ENCODE assay signal across 17 cellular contexts in genomic region chr2:1995584-1995983, GRCh38.
DNase-seq lines count a peak whose midpoint lies in the region; ATAC-seq and TF ChIP-seq lines count a peak whose summit lies in the region.
"Had no signal": no experiment of that assay in that cellular context is flagged by ENCODE, and none has a peak within 500 bp of the region (broad histone marks: within the 10 kb centered on the region; RNA-seq: fewer than 3 reads in every experiment).

No MANE protein-coding gene starts in this region.

- ATAC-seq in HG02885 (IDR thresholded peaks at IDR 0.05; ENCODE audit: poor library complexity, unreplicated experiment): no peak
- ATAC-seq in CD8-positive, alpha-beta T cell: no peak
- ATAC-seq: left colon had no signal

- peak overlapping the region; percentile 69 for H2AK5ac ChIP-seq in mesenchymal stem cell (ENCODE audit: low read length, severe bottlenecking)

- intact Hi-C loops in CD8-positive, alpha-beta T cell (cut with DNase I, micrococcal nuclease): no loop called here

- H3K9me3 ChIP-seq in mesenchymal stem cell (ENCODE audit: control insufficient read depth, low read length): no peaks in the 10 kb centered on the region
- no peaks in the 10 kb centered on the region for H3K9me3 ChIP-seq in CD8-positive, alpha-beta T cell (ENCODE audit: low read length)
- H3K9me3 ChIP-seq: adrenal gland, esophagus muscularis mucosa, neutrophil, SJCRH30, spleen had no signal

- H3K27me3 Mint-ChIP-seq in activated naive CD4-positive, alpha-beta T cell treated with anti-CD3 and anti-CD28 coated beads, Interleukin-2, amount 50 U/mL, for 24 hours: peaks cover 23% of the 10 kb centered on the region
- H3K27me3 Mint-ChIP-seq in activated naive CD8-positive, alpha-beta T cell treated with anti-CD3 and anti-CD28 coated beads for 36 hours: peaks cover 61% of the 10 kb centered on the region
- H3K27me3 Mint-ChIP-seq in CD8-positive, alpha-beta T cell (ENCODE audit: low read depth): peaks cover 38% of the 10 kb centered on the region

- peaks cover 46% of the 10 kb centered on the region for H3K4me1 Mint-ChIP-seq in activated naive CD4-positive, alpha-beta T cell treated with anti-CD3 and anti-CD28 coated beads, Interleukin-2, amount 50 U/mL, for 24 hours
- H3K4me1 Mint-ChIP-seq in activated naive CD8-positive, alpha-beta T cell treated with anti-CD3 and anti-CD28 coated beads for 36 hours: peaks cover 23% of the 10 kb centered on the region
- peaks cover 19% of the 10 kb centered on the region for H3K4me1 Mint-ChIP-seq in CD8-positive, alpha-beta T cell (ENCODE audit: low read depth)

- no peak overlapping the region for H2BK5ac ChIP-seq in mesenchymal stem cell (ENCODE audit: low read depth, low read length, poor library complexity, severe bottlenecking)

- no peaks in the 10 kb centered on the region for H3K36me3 ChIP-seq in mesenchymal stem cell (ENCODE audit: control insufficient read depth in 1 of 2, insufficient read depth in 2 of 2, low read depth in 1 of 2, low read length in 2 of 2)
- no peaks in the 10 kb centered on the region for H3K36me3 ChIP-seq in CD8-positive, alpha-beta T cell (ENCODE audit: insufficient read depth, low read length)
- H3K36me3 ChIP-seq: adrenal gland, esophagus muscularis mucosa, neutrophil, SJCRH30, spleen had no signal

- POLR2A ChIA-PET in CD8-positive, alpha-beta T cell (lab: Charles Lee): no interaction called here

- no peaks in the 10 kb centered on the region for H3K79me1 ChIP-seq in mesenchymal stem cell (replicated peaks; ENCODE audit: low read length, poor library complexity, severe bottlenecking)

- no peak overlapping the region for H4K91ac ChIP-seq in mesenchymal stem cell (ENCODE audit: low read length)

- CTCF ChIA-PET in CD8-positive, alpha-beta T cell (lab: Charles Lee): no interaction called here

- no peak overlapping the region for H3K4me3 ChIP-seq in mesenchymal stem cell (ENCODE audit: insufficient read depth in 1 of 2, low read depth in 1 of 2, low read length in 2 of 2)
- H3K4me3 ChIP-seq in CD8-positive, alpha-beta T cell (ENCODE audit: low read depth, low read length): no peak overlapping the region
- H3K4me3 ChIP-seq: adrenal gland, esophagus muscularis mucosa, SJCRH30, spleen had no signal

- H2BK120ac ChIP-seq in mesenchymal stem cell (ENCODE audit: low read depth, low read length): no peak overlapping the region

- H3K18ac ChIP-seq in mesenchymal stem cell (ENCODE audit: low read depth in 1 of 2, low read length in 2 of 2): no peak overlapping the region

- no peak for TF ChIP-seq CTCF in CD8-positive, alpha-beta T cell (IDR thresholded peaks at IDR 0.05)

- no peak overlapping the region for H4K8ac ChIP-seq in mesenchymal stem cell (ENCODE audit: low read length)

- H3K23ac ChIP-seq in mesenchymal stem cell (ENCODE audit: low read length in 2 of 2): no peak overlapping the region

- H3K27ac Mint-ChIP-seq in activated naive CD4-positive, alpha-beta T cell treated with anti-CD3 and anti-CD28 coated beads, Interleukin-2, amount 50 U/mL, for 24 hours: no peak overlapping the region
- H3K27ac Mint-ChIP-seq in activated naive CD8-positive, alpha-beta T cell treated with anti-CD3 and anti-CD28 coated beads for 36 hours: peak overlapping the region; percentile 0
- no peak overlapping the region for H3K27ac Mint-ChIP-seq in CD8-positive, alpha-beta T cell

- no peaks in the 10 kb centered on the region for H3K9me3 Mint-ChIP-seq in activated naive CD4-positive, alpha-beta T cell treated with anti-CD3 and anti-CD28 coated beads, Interleukin-2, amount 50 U/mL, for 24 hours
- H3K9me3 Mint-ChIP-seq in activated naive CD8-positive, alpha-beta T cell treated with anti-CD3 and anti-CD28 coated beads for 36 hours: peaks cover 10% of the 10 kb centered on the region
- H3K9me3 Mint-ChIP-seq in CD8-positive, alpha-beta T cell: no peaks in the 10 kb centered on the region

- no peak for DNase-seq in activated naive CD4-positive, alpha-beta T cell (lab: John Stamatoyannopoulos, UW)
- no peak for DNase-seq in activated naive CD8-positive, alpha-beta T cell treated with anti-CD3 and anti-CD28 coated beads for 36 hours
- DNase-seq in mesenchymal stem cell: no peak
- DNase-seq in stimulated activated CD4-positive, alpha-beta T cell treated with anti-CD3 and anti-CD28 coated beads, Interleukin-4, amount 100 ng/mL, for 24 hours: no peak
- DNase-seq in CD8-positive, alpha-beta T cell: no peak
- DNase-seq: DMS79 treated with DMSO at 0.1 percent for 48 hours, left colon, NCI-H1436 treated with DMSO at 0.1 percent for 48 hours, NCI-H774, SJCRH30, spleen, T-helper 9 cell had no signal

- H3K27me3 ChIP-seq in mesenchymal stem cell (ENCODE audit: control insufficient read depth in 1 of 2, insufficient read depth in 1 of 2, low read length in 2 of 2): peaks cover 0 to 22% of the 10 kb centered on the region in 2 experiments
- H3K27me3 ChIP-seq in CD8-positive, alpha-beta T cell (ENCODE audit: insufficient read depth, low read length): no peaks in the 10 kb centered on the region
- H3K27me3 ChIP-seq: adrenal gland had no signal

- H3K9ac ChIP-seq in mesenchymal stem cell (ENCODE audit: low read length): no peak overlapping the region

- 89% methylated on average over 11 of the region's 11 CpGs for WGBS in mesenchymal stem cell

- H2BK15ac ChIP-seq in mesenchymal stem cell (ENCODE audit: low read depth, poor library complexity, severe bottlenecking): no peak overlapping the region

- H2AFZ ChIP-seq in mesenchymal stem cell (ENCODE audit: low read depth, low read length): no peak overlapping the region

- no peak overlapping the region for H3K27ac ChIP-seq in mesenchymal stem cell (ENCODE audit: low read length, poor library complexity, severe bottlenecking)
- no peak overlapping the region for H3K27ac ChIP-seq in CD8-positive, alpha-beta T cell (ENCODE audit: low read depth, low read length)
- H3K27ac ChIP-seq: adrenal gland, esophagus muscularis mucosa, neutrophil, SJCRH30, spleen had no signal

- peaks cover 23% of the 10 kb centered on the region for H3K4me1 ChIP-seq in mesenchymal stem cell (ENCODE audit: control insufficient read depth, insufficient read depth, low read depth, low read length)
- peaks cover 29% of the 10 kb centered on the region for H3K4me1 ChIP-seq in CD8-positive, alpha-beta T cell (ENCODE audit: insufficient read depth, low read length)
- H3K4me1 ChIP-seq: adrenal gland, SJCRH30 had no signal

- H3K4ac ChIP-seq in mesenchymal stem cell (ENCODE audit: low read depth in 1 of 2, low read length in 2 of 2): no peak overlapping the region

- H2BK12ac ChIP-seq in mesenchymal stem cell (ENCODE audit: low read length in 2 of 2): no peak overlapping the region

- no peaks in the 10 kb centered on the region for H3K36me3 Mint-ChIP-seq in activated naive CD4-positive, alpha-beta T cell treated with anti-CD3 and anti-CD28 coated beads, Interleukin-2, amount 50 U/mL, for 24 hours
- H3K36me3 Mint-ChIP-seq in activated naive CD8-positive, alpha-beta T cell treated with anti-CD3 and anti-CD28 coated beads for 36 hours: peaks cover 2% of the 10 kb centered on the region
- H3K36me3 Mint-ChIP-seq in CD8-positive, alpha-beta T cell: no peaks in the 10 kb centered on the region

- H3K4me3 Mint-ChIP-seq in activated naive CD4-positive, alpha-beta T cell treated with anti-CD3 and anti-CD28 coated beads, Interleukin-2, amount 50 U/mL, for 24 hours: peak overlapping the region; percentile 51
- H3K4me3 Mint-ChIP-seq in activated naive CD8-positive, alpha-beta T cell treated with anti-CD3 and anti-CD28 coated beads for 36 hours: no peak overlapping the region
- no peak overlapping the region for H3K4me3 Mint-ChIP-seq in CD8-positive, alpha-beta T cell

- H3K14ac ChIP-seq in mesenchymal stem cell (ENCODE audit: low read length in 2 of 2): no peak overlapping the region

- H3K4me2 ChIP-seq in mesenchymal stem cell (ENCODE audit: low read length, poor library complexity, severe bottlenecking): no peak overlapping the region
